ENCODE assay signal across 9 cellular contexts in genomic region chrX:136714626-136715599, GRCh38.
DNase-seq lines count a peak whose midpoint lies in the region; ATAC-seq and TF ChIP-seq lines count a peak whose summit lies in the region.
"Had no signal": no experiment of that assay in that cellular context is flagged by ENCODE, and none has a peak within 500 bp of the region (broad histone marks: within the 10 kb centered on the region; RNA-seq: fewer than 3 reads in every experiment).

No MANE protein-coding gene starts in this region.

- peaks cover 45% of the 10 kb centered on the region for H3K4me1 Mint-ChIP-seq in central memory CD8-positive, alpha-beta T cell
- peaks cover 5% of the 10 kb centered on the region for H3K4me1 Mint-ChIP-seq in endodermal cell

- TF ChIP-seq POLR2A in GM18505 (IDR thresholded peaks at IDR 0.05; ENCODE audit: borderline replicate concordance, extremely low read depth, insufficient read depth, insufficient read length) = no peak

- no peaks in the 10 kb centered on the region for H3K36me3 ChIP-seq in endodermal cell (ENCODE audit: control insufficient read depth, insufficient read depth, low read length)

- no peak overlapping the region for H3K4me3 ChIP-seq in endodermal cell (ENCODE audit: low read length)

- peak overlapping the region; percentile 12 for H3K4me3 Mint-ChIP-seq in central memory CD8-positive, alpha-beta T cell
- no peak overlapping the region for H3K4me3 Mint-ChIP-seq in endodermal cell

- H3K36me3 Mint-ChIP-seq in central memory CD8-positive, alpha-beta T cell (ENCODE audit: insufficient read depth) = peaks cover 7% of the 10 kb centered on the region
- no peaks in the 10 kb centered on the region for H3K36me3 Mint-ChIP-seq in endodermal cell (ENCODE audit: low read depth)

- WGBS in endodermal cell (ENCODE audit: insufficient coverage in 1 of 2, insufficient read length in 1 of 2), 2 experiments = 87 to 100% methylated on average over 1 to 3 of the region's 6 CpGs

- no peak for TF ChIP-seq CTCF in endodermal cell (conservative IDR thresholded peaks at IDR 0.05)

- peak overlapping the region; percentile 68 for H3K27ac Mint-ChIP-seq in central memory CD8-positive, alpha-beta T cell (ENCODE audit: low read depth)
- no peak overlapping the region for H3K27ac Mint-ChIP-seq in endodermal cell

- no peaks in the 10 kb centered on the region for H3K4me1 ChIP-seq in endodermal cell (ENCODE audit: control insufficient read depth, insufficient read depth, low read length)

- H3K27me3 Mint-ChIP-seq in central memory CD8-positive, alpha-beta T cell = no peaks in the 10 kb centered on the region
- H3K27me3 Mint-ChIP-seq in endodermal cell (ENCODE audit: insufficient read depth) = no peaks in the 10 kb centered on the region

- no peak overlapping the region for H3K9ac ChIP-seq in endodermal cell (ENCODE audit: extremely low read depth, low read length, poor library complexity, severe bottlenecking)

- no peaks in the 10 kb centered on the region for H3K9me3 ChIP-seq in endodermal cell (ENCODE audit: control insufficient read depth, low read length)

- H3K27ac ChIP-seq in endodermal cell (ENCODE audit: low read depth, low read length) = no peak overlapping the region

- DNase-seq in central memory CD8-positive, alpha-beta T cell (ENCODE audit: low spot score in 2 of 2) = no peak
- DNase-seq in NCI-H2196 (lab: John Stamatoyannopoulos, UW; ENCODE audit: unreplicated experiment) (no peak), endodermal cell (no peak), NCI-H345 (lab: John Stamatoyannopoulos, UW) (no peak), DMS114 treated with DMSO at 0.1 percent for 48 hours (lab: John Stamatoyannopoulos, UW; ENCODE audit: unreplicated experiment) (no peak)
- DNase-seq: NCI-H510A had no signal

- no peaks in the 10 kb centered on the region for H3K9me3 Mint-ChIP-seq in central memory CD8-positive, alpha-beta T cell
- peaks cover 30% of the 10 kb centered on the region for H3K9me3 Mint-ChIP-seq in endodermal cell

- H3K27me3 ChIP-seq in endodermal cell (ENCODE audit: control insufficient read depth, insufficient read depth, low read length, poor library complexity, severe bottlenecking) = no peaks in the 10 kb centered on the region

- ATAC-seq in GM18505 (IDR thresholded peaks at IDR 0.05; ENCODE audit: unreplicated experiment) (peak; percentile 84), GM21447 (IDR thresholded peaks at IDR 0.05; ENCODE audit: unreplicated experiment) (peak; percentile 74), HG03442 (IDR thresholded peaks at IDR 0.05; ENCODE audit: unreplicated experiment) (peak; percentile 83)
- no peak for ATAC-seq in central memory CD8-positive, alpha-beta T cell (replicated peaks; ENCODE audit: extremely low read depth, poor library complexity, severe bottlenecking)
